In the genomic region with DNA sequence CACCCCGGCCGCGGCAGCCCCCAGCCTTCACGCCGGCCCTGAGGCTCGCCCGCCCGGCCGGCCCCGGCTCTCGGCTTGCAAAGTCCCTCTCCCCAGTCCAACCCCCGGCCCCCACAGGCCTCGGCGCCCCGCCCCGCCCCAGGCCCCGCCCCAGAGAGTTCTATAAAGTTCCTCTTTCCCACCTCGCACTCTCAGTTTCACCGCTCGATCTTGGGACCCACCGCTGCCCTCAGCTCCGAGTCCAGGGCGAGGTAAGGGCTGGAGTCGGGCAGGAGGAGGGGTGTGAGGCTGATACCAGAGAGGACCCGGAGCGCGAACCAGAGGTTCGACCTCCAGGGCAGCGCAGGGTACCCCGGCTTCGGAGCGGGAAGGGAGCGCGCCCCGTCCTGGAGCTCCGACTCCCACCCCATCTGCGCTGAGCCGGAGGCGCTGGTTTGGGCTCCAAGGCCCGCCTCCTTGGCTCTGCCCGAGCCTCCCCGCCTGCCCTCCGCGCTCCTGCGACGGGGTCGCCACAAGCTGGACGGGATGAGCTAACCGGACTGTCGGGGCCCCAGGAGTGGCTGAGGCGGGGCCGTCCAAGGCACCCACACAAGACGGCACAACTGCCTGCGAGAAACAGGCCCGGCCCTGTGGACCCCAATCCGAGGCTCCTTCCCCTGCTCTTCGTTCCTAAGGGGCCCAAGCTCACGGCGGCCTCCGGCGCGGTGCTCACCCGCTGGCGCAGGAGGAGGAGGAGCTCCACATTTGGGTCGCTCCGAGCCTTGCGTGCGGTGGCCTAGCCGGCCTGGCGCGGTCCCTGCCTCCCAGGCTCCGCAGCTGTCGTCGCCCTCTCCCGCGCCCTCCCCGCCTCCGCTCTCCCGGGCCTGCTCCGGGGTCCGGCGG, we compare ENCODE assay signal across 8 cellular contexts. TPM values are rescaled to one million over a fixed set of nuclear protein-coding genes. Genes with fewer than 3 reads are reported as not detected.
DNase-seq lines count a peak whose midpoint lies in the region; ATAC-seq and TF ChIP-seq lines count a peak whose summit lies in the region.

TSS of gene IRF4 (plus strand) at position 194 of the 882 bp plus-strand sequence. CDS start 1,401 bp downstream, outside the sequence.

- no peak within 1 kb of the TSS for H4K8ac ChIP-seq in trophoblast cell (ENCODE audit: low read depth, low read length)

- H3K4me2 ChIP-seq in trophoblast cell (ENCODE audit: low read length): peak within 1 kb of the TSS; percentile 68

- H2BK120ac ChIP-seq in trophoblast cell (ENCODE audit: insufficient read depth, low read length, poor library complexity): no peak within 1 kb of the TSS

- peak within 1 kb of the TSS; percentile 31 to 61 (median 48) for H3K4me3 ChIP-seq in esophagus squamous epithelium
- H3K4me3 ChIP-seq in trophoblast cell (ENCODE audit: low read depth, low read length): peak within 1 kb of the TSS; percentile 52
- H3K4me3 ChIP-seq in aorta (ENCODE audit: low read length in 2 of 2): no peak within 1 kb of the TSS

- peak within 1 kb of the TSS; percentile 33 for H2AFZ ChIP-seq in trophoblast cell (ENCODE audit: insufficient read depth, low read length, poor library complexity)

- H2AK5ac ChIP-seq in trophoblast cell (ENCODE audit: low read length): no peak within 1 kb of the TSS

- H3K27me3 ChIP-seq in esophagus squamous epithelium: peaks cover 9 to 98% (median 24%) of the 10 kb centered on the region in 4 donors
- peaks cover 41% of the 10 kb centered on the region for H3K27me3 ChIP-seq in trophoblast cell (ENCODE audit: insufficient read depth, low read length)
- H3K27me3 ChIP-seq in aorta (ENCODE audit: control insufficient read depth in 1 of 2, insufficient read depth in 2 of 2, low read length in 1 of 2): no peaks in the 10 kb centered on the region

- WGBS in esophagus squamous epithelium, 2 donors: 0% methylated on average over 5 of the region's 82 CpGs; no CpG with 5 or more reads in 1 of the 2 donors
- no CpG with 5 or more reads among the region's 82 CpGs for WGBS in trophoblast cell (ENCODE audit: extremely low coverage, insufficient coverage, insufficient read length)
- 1% methylated on average over 66 to 82 of the region's 82 CpGs for WGBS in aorta, 2 donors

- H2BK12ac ChIP-seq in trophoblast cell (ENCODE audit: low read length): no peak within 1 kb of the TSS

- H2BK5ac ChIP-seq in trophoblast cell (ENCODE audit: low read depth, low read length, poor library complexity): no peak within 1 kb of the TSS

- H4K12ac ChIP-seq in trophoblast cell (ENCODE audit: low read depth, low read length): no peak within 1 kb of the TSS

- DNase-seq in activated CD4-positive, alpha-beta T cell treated with anti-CD3 and anti-CD28 coated beads, Interleukin-2, amount 50 U/mL, for 48 hours: peak; percentile 80 to 81
- DNase-seq in esophagus squamous epithelium (lab: John Stamatoyannopoulos, UW) (no peak), trophoblast cell (no peak), aorta (no peak), DMS53 treated with DMSO at 0.1 percent for 48 hours (lab: John Stamatoyannopoulos, UW; ENCODE audit: unreplicated experiment) (no peak)

- no peaks in the 10 kb centered on the region for H3K79me2 ChIP-seq in trophoblast cell (ENCODE audit: control insufficient read depth, insufficient read depth, low read length, poor library complexity)

- H3K27ac ChIP-seq in esophagus squamous epithelium (peak within 1 kb of the TSS; percentile 13 to 50 (median 36)), trophoblast cell (ENCODE audit: low read depth, low read length) (no peak within 1 kb of the TSS), aorta (ENCODE audit: low read depth in 1 of 2, low read length in 2 of 2) (no peak within 1 kb of the TSS)

- no peaks in the 10 kb centered on the region for H3K9me3 ChIP-seq in esophagus squamous epithelium
- peaks cover 4% of the 10 kb centered on the region for H3K9me3 ChIP-seq in trophoblast cell (ENCODE audit: insufficient read depth, low read depth, low read length)
- no peaks in the 10 kb centered on the region for H3K9me3 ChIP-seq in aorta (ENCODE audit: control insufficient read depth, low read length)

- intact Hi-C loops in esophagus squamous epithelium (cut with DNase I) (no loop called here), aorta (cut with DNase I) (no loop called here)

- TF ChIP-seq POLR2A in esophagus squamous epithelium (IDR thresholded peaks at IDR 0.05): peak in 2 of 4 donors; percentile 16 to 72

- TF ChIP-seq CTCF in esophagus squamous epithelium (IDR thresholded peaks at IDR 0.05): no peak

- H3K18ac ChIP-seq in trophoblast cell (ENCODE audit: low read length): no peak within 1 kb of the TSS

- H3K79me1 ChIP-seq in trophoblast cell (ENCODE audit: low read length): peaks cover 2% of the 10 kb centered on the region

- no peak within 1 kb of the TSS for H3K23ac ChIP-seq in trophoblast cell (ENCODE audit: low read length)

- ATAC-seq in GM18873 (IDR thresholded peaks at IDR 0.05; ENCODE audit: low FRiP score, unreplicated experiment) (peak; percentile 34), HG02981 (IDR thresholded peaks at IDR 0.05; ENCODE audit: unreplicated experiment) (peak; percentile 44), aorta (ENCODE audit: low FRiP score) (peak; percentile 43), HG03457 (IDR thresholded peaks at IDR 0.05; ENCODE audit: unreplicated experiment) (no peak)

- H3K9ac ChIP-seq in trophoblast cell (ENCODE audit: low read length): no peak within 1 kb of the TSS

- peaks cover 27 to 39% (median 28%) of the 10 kb centered on the region in 3 donors for H3K4me1 ChIP-seq in esophagus squamous epithelium
- peaks cover 34 to 37% of the 10 kb centered on the region in 2 experiments for H3K4me1 ChIP-seq in trophoblast cell (ENCODE audit: control insufficient read depth in 1 of 2, insufficient read depth in 2 of 2, low read length in 2 of 2)
- H3K4me1 ChIP-seq in aorta (ENCODE audit: control insufficient read depth in 1 of 2, insufficient read depth in 2 of 2, low read length in 2 of 2): no peaks in the 10 kb centered on the region

- no peak within 1 kb of the TSS for H3K14ac ChIP-seq in trophoblast cell (ENCODE audit: low read length)

- no peak within 1 kb of the TSS for H4K91ac ChIP-seq in trophoblast cell (ENCODE audit: low read depth, low read length)

- no peak within 1 kb of the TSS for H3K4ac ChIP-seq in trophoblast cell (ENCODE audit: low read depth, low read length)

- H3K36me3 ChIP-seq in esophagus squamous epithelium: no peaks in the 10 kb centered on the region
- H3K36me3 ChIP-seq in trophoblast cell (ENCODE audit: control insufficient read depth in 1 of 2, insufficient read depth in 2 of 2, low read length in 2 of 2): no peaks in the 10 kb centered on the region
- no peaks in the 10 kb centered on the region for H3K36me3 ChIP-seq in aorta (ENCODE audit: control insufficient read depth in 1 of 2, insufficient read depth in 2 of 2, low read length in 1 of 2)

RNA-seq across cellular contexts. Expression of gene IRF4, which starts in this region (rescaled TPM):
- 1 to 10 TPM in 2 of 4 donors, under 1 TPM in 2; 0.40 to 1.9 (median 1.2) TPM for total RNA-seq in esophagus squamous epithelium
- polyA plus RNA-seq in trophoblast cell (2013): 0.44 and 0.53 TPM in 2 replicates
- total RNA-seq in aorta: 1 to 10 TPM; 1.6 to 3.8 TPM
- under 1 TPM; 0.10 to 0.25 TPM for polyA plus RNA-seq in aorta

Comparison
In these comparisons a context has a peak if more than half of its experiments do, and no peak if none do; other contexts are left out.
1. DNase-seq: peak in activated CD4-positive, alpha-beta T cell treated with anti-CD3 and anti-CD28 coated beads, Interleukin-2, amount 50 U/mL, for 48 hours (2 of 2); none in esophagus squamous epithelium (single experiment), trophoblast cell (0 of 2), aorta (0 of 2) and DMS53 treated with DMSO at 0.1 percent for 48 hours (single experiment).
2. H3K27ac ChIP-seq: peak in esophagus squamous epithelium (4 of 4); none in trophoblast cell (single experiment) and aorta (0 of 2).
3. H3K4me3 ChIP-seq: peak in esophagus squamous epithelium (4 of 4) and trophoblast cell (single experiment); none in aorta (0 of 2).